Comparison of ENCODE assay signal across 32 cellular contexts in genomic region chr6:42296614-42297013, GRCh38.
DNase-seq lines count a peak whose midpoint lies in the region; ATAC-seq and TF ChIP-seq lines count a peak whose summit lies in the region.
"Had no signal": no experiment of that assay in that cellular context is flagged by ENCODE, and none has a peak within 500 bp of the region (broad histone marks: within the 10 kb centered on the region; RNA-seq: fewer than 3 reads in every experiment).

No MANE protein-coding gene starts in this region.

- peaks cover 91% of the 10 kb centered on the region for H3K79me2 ChIP-seq in Karpas-422 (ENCODE audit: low read length)

- H3K27ac ChIP-seq in breast epithelium: peak overlapping the region in 1 of 2 donors; percentile 8
- H3K27ac ChIP-seq in esophagus squamous epithelium: peak overlapping the region; percentile 30 to 87 (median 68)
- H3K27ac ChIP-seq in right cardiac atrium (ENCODE audit: low read length): no peak overlapping the region
- H3K27ac ChIP-seq in A673 (ENCODE audit: low read depth, low read length, poor library complexity, severe bottlenecking): no peak overlapping the region
- no peak overlapping the region for H3K27ac ChIP-seq in Karpas-422 (ENCODE audit: low read length)
- H3K27ac ChIP-seq: prostate gland, SJSA1, uterus, WERI-Rb-1 had no signal

- H3K36me3 Mint-ChIP-seq in MCF 10A (ENCODE audit: insufficient read depth, unreplicated experiment) (peaks cover 49% of the 10 kb centered on the region), T-cell (peaks cover 38% of the 10 kb centered on the region)
- H3K36me3 Mint-ChIP-seq: naive B cell had no signal

- intact Hi-C loops in MCF 10A (cut with micrococcal nuclease): no loop called here
- intact Hi-C loops in breast epithelium (cut with DNase I; ENCODE audit: low total_unique reads): no loop called here
- intact Hi-C loops in esophagus squamous epithelium (cut with DNase I): no loop called here
- intact Hi-C loops in right cardiac atrium (cut with DNase I): no loop called here
- intact Hi-C loops in A673 (cut with micrococcal nuclease; ENCODE audit: unreplicated experiment): no loop called here

- POLR2A ChIA-PET in MCF 10A (lab: Yijun Ruan, JAX) (interaction anchor here (0.6 to 1.7 kb wide), 4 partner anchors 11 to 156 kb away, joined by 3 to 11 read pairs (median 4); no protein-coding TSS in a partner anchor), T-cell (lab: Charles Lee) (no interaction called here), A673 (lab: Charles Lee; ENCODE audit: low non-redundant PET) (no interaction called here)

- H3K4me3 ChIP-seq in breast epithelium (no peak overlapping the region), esophagus squamous epithelium (no peak overlapping the region), right cardiac atrium (ENCODE audit: low read length) (no peak overlapping the region), A673 (ENCODE audit: low read depth, low read length, poor library complexity, severe bottlenecking) (no peak overlapping the region), Karpas-422 (ENCODE audit: low read length) (no peak overlapping the region)
- H3K4me3 ChIP-seq: prostate gland, SJSA1, stomach, uterus had no signal

- H3K9me3 ChIP-seq in breast epithelium (no peaks in the 10 kb centered on the region), esophagus squamous epithelium (no peaks in the 10 kb centered on the region), right cardiac atrium (ENCODE audit: control insufficient read depth, low read length) (no peaks in the 10 kb centered on the region), A673 (ENCODE audit: low read depth, low read length, poor library complexity, severe bottlenecking) (no peaks in the 10 kb centered on the region), Karpas-422 (ENCODE audit: low read length) (no peaks in the 10 kb centered on the region)
- H3K9me3 ChIP-seq: BE2C, prostate gland, SJSA1, stomach, uterus had no signal

- H3K4me2 ChIP-seq in Karpas-422 (ENCODE audit: low read depth, low read length, poor library complexity, severe bottlenecking): no peak overlapping the region

- H3K27ac Mint-ChIP-seq in MCF 10A (ENCODE audit: low read depth, unreplicated experiment): peak overlapping the region; percentile 16
- peak overlapping the region; percentile 44 to 83 for H3K27ac Mint-ChIP-seq in T-cell
- H3K27ac Mint-ChIP-seq: activated CD4-positive, alpha-beta T cell treated with anti-CD3 and anti-CD28 coated beads, Interleukin-2, amount 10 ng/mL, durations not matched to agents 7 days and 5 days; naive B cell had no signal

- H3K4me3 Mint-ChIP-seq in MCF 10A (ENCODE audit: unreplicated experiment) (peak overlapping the region; percentile 13), T-cell (no peak overlapping the region)
- H3K4me3 Mint-ChIP-seq: activated CD4-positive, alpha-beta T cell treated with anti-CD3 and anti-CD28 coated beads, Interleukin-2, amount 10 ng/mL, durations not matched to agents 7 days and 5 days; naive B cell had no signal

- BruUV-seq in MCF 10A (replicated peaks; lab: Mats Ljungman, UMichigan) (no TSS peak), A673 (replicated peaks; lab: Mats Ljungman, UMichigan) (no TSS peak)

- TF ChIP-seq POLR2A in breast epithelium (IDR thresholded peaks at IDR 0.05): no peak
- no peak for TF ChIP-seq POLR2A in esophagus squamous epithelium (IDR thresholded peaks at IDR 0.05)

- H2AFZ ChIP-seq in Karpas-422 (ENCODE audit: low read length): no peak overlapping the region

- CTCF ChIA-PET in MCF 10A (lab: Yijun Ruan, JAX) (interaction anchor here (1.1 kb wide), 1 partner anchor 29 kb away, joined by 4 read pairs; no protein-coding TSS in a partner anchor), T-cell (lab: Charles Lee) (no interaction called here), A673 (lab: Charles Lee) (no interaction called here)

- no peaks in the 10 kb centered on the region for H3K9me3 Mint-ChIP-seq in MCF 10A (ENCODE audit: unreplicated experiment)
- H3K9me3 Mint-ChIP-seq in T-cell: no peaks in the 10 kb centered on the region
- H3K9me3 Mint-ChIP-seq: naive B cell had no signal

- TF ChIP-seq CTCF in MCF 10A (IDR thresholded peaks at IDR 0.05; ENCODE audit: unreplicated experiment) (no peak), breast epithelium (IDR thresholded peaks at IDR 0.05) (no peak), esophagus squamous epithelium (IDR thresholded peaks at IDR 0.05) (no peak), A673 (conservative IDR thresholded peaks at IDR 0.05; ENCODE audit: low read depth, low read length) (no peak)

- no peak for DNase-seq in MCF 10A (ENCODE audit: unreplicated experiment)
- DNase-seq in breast epithelium (ENCODE audit: low spot score in 2 of 2): no peak
- no peak for DNase-seq in T-cell
- DNase-seq in esophagus squamous epithelium (lab: John Stamatoyannopoulos, UW): no peak
- DNase-seq in left lobe of liver (ENCODE audit: low spot score): no peak
- no peak for DNase-seq in right cardiac atrium
- no peak for DNase-seq in A673 (ENCODE audit: low spot score)
- DNase-seq in Karpas-422: no peak
- DNase-seq: ACHN; activated CD4-positive, alpha-beta T cell treated with anti-CD3 and anti-CD28 coated beads, Interleukin-2, amount 10 ng/mL, durations not matched to agents 7 days and 5 days; activated naive CD4-positive, alpha-beta T cell treated with anti-CD3 and anti-CD28 coated beads, Interleukin-2, amount 50 U/mL, for 16 hours; amygdala; BE2C; DMS79; effector CD4-positive, alpha-beta T cell; glutamatergic neuron; left ventricle myocardium superior; MV-4-11; naive B cell; NCI-H146; NCI-H446; NCI-H82; nucleus accumbens; RPMI8226; stimulated activated CD4-positive, alpha-beta T cell treated with anti-CD3 and anti-CD28 coated beads, Interleukin-2, amount 100 ng/mL, for 48 hours; stomach; uterus; WERI-Rb-1 had no signal

- H3K4me1 Mint-ChIP-seq in MCF 10A (ENCODE audit: insufficient read depth, unreplicated experiment): peaks cover 44% of the 10 kb centered on the region
- peaks cover 51 to 66% (median 64%) of the 10 kb centered on the region in 3 donors for H3K4me1 Mint-ChIP-seq in T-cell

- ATAC-seq in T-cell (replicated peaks in 1 of 4) (no peak), left lobe of liver (no peak), right cardiac atrium (no peak)
- ATAC-seq: HCT116, left ventricle myocardium superior, sciatic nerve had no signal

- no peaks in the 10 kb centered on the region for H3K27me3 Mint-ChIP-seq in MCF 10A (ENCODE audit: insufficient read depth, unreplicated experiment)
- H3K27me3 Mint-ChIP-seq in T-cell: no peaks in the 10 kb centered on the region
- H3K27me3 Mint-ChIP-seq: activated CD4-positive, alpha-beta T cell treated with anti-CD3 and anti-CD28 coated beads, Interleukin-2, amount 10 ng/mL, durations not matched to agents 7 days and 5 days had no signal

- H4K20me1 ChIP-seq in Karpas-422 (ENCODE audit: insufficient read depth, low read depth, low read length): 0 out of 2 replicates have a peak, but pooled peaks cover 3% of the 10 kb centered on the region

- H3K4me1 ChIP-seq in breast epithelium (peaks cover 0 to 5% of the 10 kb centered on the region in 2 donors), esophagus squamous epithelium (peaks cover 22 to 80% (median 34%) of the 10 kb centered on the region in 3 donors), right cardiac atrium (ENCODE audit: control insufficient read depth, insufficient read depth, low read length) (peaks cover 3% of the 10 kb centered on the region), A673 (ENCODE audit: insufficient read depth, low read length, poor library complexity, severe bottlenecking) (no peaks in the 10 kb centered on the region), Karpas-422 (ENCODE audit: low read length) (no peaks in the 10 kb centered on the region)
- H3K4me1 ChIP-seq: BE2C, prostate gland, uterus had no signal

- WGBS in esophagus squamous epithelium, 2 donors: 68 to 79% methylated on average over 2 to 3 of the region's 3 CpGs
- WGBS in right cardiac atrium: 82% methylated on average over 3 of the region's 3 CpGs

- H3K36me3 ChIP-seq in breast epithelium (no peaks in the 10 kb centered on the region), esophagus squamous epithelium (peaks cover 0 to 24% (median 0%) of the 10 kb centered on the region in 3 donors), A673 (ENCODE audit: insufficient read depth, low read length, poor library complexity, severe bottlenecking) (no peaks in the 10 kb centered on the region), Karpas-422 (ENCODE audit: insufficient read depth, low read length) (peaks cover 24% of the 10 kb centered on the region)
- H3K36me3 ChIP-seq: BE2C, prostate gland, uterus had no signal

- no peak overlapping the region for H3K9ac ChIP-seq in Karpas-422 (ENCODE audit: low read length)

- H3K9me2 ChIP-seq in Karpas-422 (replicated peaks; ENCODE audit: insufficient read depth, low read length): no peaks in the 10 kb centered on the region

- H3K27me3 ChIP-seq in breast epithelium (no peaks in the 10 kb centered on the region), esophagus squamous epithelium (no peaks in the 10 kb centered on the region), right cardiac atrium (ENCODE audit: control insufficient read depth, insufficient read depth) (no peaks in the 10 kb centered on the region), A673 (replicated peaks; ENCODE audit: insufficient read depth, low read depth, low read length, poor library complexity) (no peaks in the 10 kb centered on the region), Karpas-422 (ENCODE audit: low read length) (no peaks in the 10 kb centered on the region)
- H3K27me3 ChIP-seq: BE2C, SJSA1, stomach, uterus had no signal

Comparison
In these comparisons a context has a peak if more than half of its experiments do, and no peak if none do; other contexts are left out.
1. H3K27ac ChIP-seq: peak in esophagus squamous epithelium (4 of 4); none in right cardiac atrium (single experiment), A673 (single experiment) and Karpas-422 (single experiment).